ENCODE assay signal across 27 cellular contexts in the genomic region with DNA sequence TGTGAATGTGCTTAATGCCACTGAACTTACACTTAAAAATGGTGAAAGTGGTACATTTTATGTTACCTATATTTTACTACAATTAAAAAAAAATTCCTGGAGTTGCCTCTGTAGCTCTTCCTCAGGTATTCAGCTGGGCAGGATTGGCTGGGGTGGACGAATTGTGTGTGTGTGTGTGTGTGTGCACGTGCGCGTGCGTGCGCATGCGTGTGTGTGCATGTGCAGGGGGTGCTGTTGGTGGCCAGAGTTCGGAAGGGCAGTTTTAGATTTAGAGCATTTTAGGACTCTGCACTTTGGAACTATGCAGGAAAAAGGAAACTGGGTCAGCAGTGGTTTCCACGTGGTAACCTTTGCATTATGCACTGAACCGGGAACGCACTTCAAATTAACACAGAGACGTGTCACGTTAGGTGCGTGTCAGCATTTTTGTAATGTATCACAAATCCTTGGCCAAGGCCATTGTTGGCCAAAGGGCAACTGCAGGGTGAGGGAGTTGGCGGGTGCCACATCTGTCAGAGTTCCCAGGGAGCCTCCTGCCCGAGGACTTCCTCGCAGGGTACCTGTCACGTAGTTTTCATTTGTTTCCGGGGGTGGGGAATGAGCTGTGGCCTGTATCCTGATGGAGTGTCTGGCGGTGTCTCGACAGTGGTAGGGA.
DNase-seq lines count a peak whose midpoint lies in the region; ATAC-seq and TF ChIP-seq lines count a peak whose summit lies in the region.
"Had no signal": no experiment of that assay in that cellular context is flagged by ENCODE, and none has a peak within 500 bp of the region (broad histone marks: within the 10 kb centered on the region; RNA-seq: fewer than 3 reads in every experiment).

No MANE protein-coding gene starts in this region.

- no peaks in the 10 kb centered on the region for H3K4me1 Mint-ChIP-seq in T-helper 17 cell
- H3K4me1 Mint-ChIP-seq: B cell; CD14-positive monocyte; CD8-positive, alpha-beta memory T cell had no signal

- 27 to 32% methylated on average over 14 to 21 of the region's 21 CpGs for WGBS in body of pancreas, 2 donors
- WGBS in liver, result 31% methylated on average over 21 of the region's 21 CpGs

- no peaks in the 10 kb centered on the region for H3K36me3 Mint-ChIP-seq in T-helper 17 cell (ENCODE audit: low read depth)
- H3K36me3 Mint-ChIP-seq: CD14-positive monocyte; CD8-positive, alpha-beta memory T cell had no signal

- peak; percentile 55 to 63 for TF ChIP-seq RAD21 in liver (IDR thresholded peaks at IDR 0.05)

- no peak for TF ChIP-seq POLR2A in body of pancreas (IDR thresholded peaks at IDR 0.05)

- intact Hi-C loops in body of pancreas (cut with DNase I), result no loop called here

- H3K27me3 ChIP-seq in body of pancreas (no peaks in the 10 kb centered on the region), liver (ENCODE audit: control insufficient read depth in 4 of 4, insufficient read depth in 4 of 4, low read length in 3 of 4) (no peaks in the 10 kb centered on the region), skeletal muscle tissue (ENCODE audit: control insufficient read depth in 3 of 3, insufficient read depth in 3 of 3, low read length in 3 of 3) (peaks cover 0 to 39% (median 28%) of the 10 kb centered on the region in 3 donors)

- ATAC-seq in body of pancreas, result peak; percentile 93
- no peak for ATAC-seq in GM21447 (IDR thresholded peaks at IDR 0.05; ENCODE audit: unreplicated experiment)
- no peak for ATAC-seq in T-helper 17 cell
- ATAC-seq: GM12878, PC-3 had no signal

- H3K9me3 ChIP-seq in body of pancreas (no peaks in the 10 kb centered on the region), liver (ENCODE audit: control insufficient read depth in 4 of 4, low read length in 3 of 4) (no peaks in the 10 kb centered on the region), skeletal muscle tissue (ENCODE audit: control insufficient read depth in 3 of 3, low read length in 3 of 3) (no peaks in the 10 kb centered on the region), T-helper 17 cell (ENCODE audit: control insufficient read depth, low read length, poor library complexity, severe bottlenecking) (no peaks in the 10 kb centered on the region)
- H3K9me3 ChIP-seq: SK-N-SH had no signal

- peaks cover 36% of the 10 kb centered on the region for H3K27me3 Mint-ChIP-seq in T-helper 17 cell

- H3K4me3 Mint-ChIP-seq in T-helper 17 cell, result no peak overlapping the region
- H3K4me3 Mint-ChIP-seq: B cell; CD14-positive monocyte; CD8-positive, alpha-beta memory T cell had no signal

- H3K9ac ChIP-seq in liver (ENCODE audit: low read depth in 1 of 2, low read length in 2 of 2), result peak overlapping the region in 1 of 2 donors; percentile 45
- peak overlapping the region in 1 of 3 donors; percentile 20 for H3K9ac ChIP-seq in skeletal muscle tissue (ENCODE audit: low read depth in 1 of 3, low read length in 3 of 3)
- H3K9ac ChIP-seq: SK-N-SH had no signal

- H3K27ac ChIP-seq in body of pancreas (peak overlapping the region in 2 of 4 donors; percentile 61 to 71), liver (ENCODE audit: low read depth in 1 of 2, low read length in 2 of 2) (peak overlapping the region; percentile 79 to 89), skeletal muscle tissue (ENCODE audit: low read depth, low read length) (peak overlapping the region; percentile 75)

- H3K4me3 ChIP-seq in body of pancreas, result no peak overlapping the region
- H3K4me3 ChIP-seq in liver (ENCODE audit: low read depth in 1 of 3, low read length in 3 of 3), result no peak overlapping the region
- H3K4me3 ChIP-seq in skeletal muscle tissue (ENCODE audit: low read length in 3 of 3), result peak overlapping the region in 2 of 3 donors; percentile 19 to 41
- H3K4me3 ChIP-seq: GM12878 had no signal

- peak; percentile 80 to 89 (median 86) for DNase-seq in body of pancreas
- DNase-seq in germinal center (ENCODE audit: low spot score), result no peak
- no peak for DNase-seq in NCI-H2227 treated with DMSO at 0.1 percent for 48 hours (lab: John Stamatoyannopoulos, UW)
- no peak for DNase-seq in T-helper 17 cell
- DNase-seq: CD8-positive, alpha-beta memory T cell; DMS 273 treated with DMSO at 0.1 percent for 48 hours; DMS79; EL; GDM1; HCEC 1CT; Kasumi-1; MV-4-11; NCI-H1105; NCI-H146; NCI-H1930; NCI-H2107; NCI-H446 treated with DMSO at 0.1 percent for 48 hours; NCI-H526; NK-92 treated with Interleukin-12 subunit alpha and Interleukin-12 subunit beta, amount 100 ng/mL, for 24 hours; PC-3; SK-N-SH had no signal

- H3K4me1 ChIP-seq in body of pancreas, result peaks cover 21% of the 10 kb centered on the region
- H3K4me1 ChIP-seq in liver (ENCODE audit: control insufficient read depth in 4 of 4, insufficient read depth in 4 of 4, low read length in 3 of 4), result peaks cover 5 to 37% (median 12%) of the 10 kb centered on the region in 4 donors
- H3K4me1 ChIP-seq in skeletal muscle tissue (ENCODE audit: control insufficient read depth in 3 of 3, insufficient read depth in 3 of 3, low read length in 3 of 3), result peaks cover 4 to 26% (median 21%) of the 10 kb centered on the region in 3 donors

- H3K36me3 ChIP-seq in body of pancreas (replicated peaks in 1 of 2; ENCODE audit: insufficient read depth in 1 of 2, low read depth in 2 of 2) (no peaks in the 10 kb centered on the region), liver (ENCODE audit: control insufficient read depth in 4 of 4, insufficient read depth in 3 of 4, low read depth in 1 of 4, low read length in 3 of 4) (no peaks in the 10 kb centered on the region), skeletal muscle tissue (ENCODE audit: control insufficient read depth in 3 of 3, insufficient read depth in 3 of 3, low read length in 3 of 3) (no peaks in the 10 kb centered on the region)

- no peak for TF ChIP-seq CTCF in body of pancreas (IDR thresholded peaks at IDR 0.05)
- no peak for TF ChIP-seq CTCF in liver (IDR thresholded peaks at IDR 0.05; ENCODE audit: low read depth, low read length, missing input control)

- no peak overlapping the region for H3K27ac Mint-ChIP-seq in T-helper 17 cell
- H3K27ac Mint-ChIP-seq: B cell; CD14-positive monocyte; CD8-positive, alpha-beta memory T cell had no signal

TF ChIP-seq in liver, 16 proteins besides CTCF, POLR2A, EP300 and RAD21 (continues in another document):
- TF ChIP-seq, protein P1, sequence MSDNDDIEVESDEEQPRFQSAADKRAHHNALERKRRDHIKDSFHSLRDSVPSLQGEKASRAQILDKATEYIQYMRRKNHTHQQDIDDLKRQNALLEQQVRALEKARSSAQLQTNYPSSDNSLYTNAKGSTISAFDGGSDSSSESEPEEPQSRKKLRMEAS (IDR thresholded peaks at IDR 0.05), result peak; percentile 99
- TF ChIP-seq RXRA (IDR thresholded peaks at IDR 0.05) (peak; percentile 99), JUND (IDR thresholded peaks at IDR 0.05) (peak; percentile 85 to 90), HNF4A (conservative IDR thresholded peaks at IDR 0.05) (peak; percentile 100), SP1 (IDR thresholded peaks at IDR 0.05) (peak; percentile 100), TAF1 (conservative IDR thresholded peaks at IDR 0.05) (no peak), EGR1 (IDR thresholded peaks at IDR 0.05; ENCODE audit: low read depth in 2 of 2) (peak in 1 of 2 donors; percentile 86), YY1 (IDR thresholded peaks at IDR 0.05) (peak; percentile 76), GABPA (IDR thresholded peaks at IDR 0.05 in 1 of 2, conservative IDR thresholded peaks at IDR 0.05 in 1 of 2) (peak in 1 of 2 donors; percentile 74), HNF4G (IDR thresholded peaks at IDR 0.05) (peak; percentile 100), NR2F2 (IDR thresholded peaks at IDR 0.05) (peak; percentile 65), FOXA1 (IDR thresholded peaks at IDR 0.05) (peak; percentile 64), FOXA2 (IDR thresholded peaks at IDR 0.05) (peak; percentile 75)
- TF ChIP-seq, protein P2, sequence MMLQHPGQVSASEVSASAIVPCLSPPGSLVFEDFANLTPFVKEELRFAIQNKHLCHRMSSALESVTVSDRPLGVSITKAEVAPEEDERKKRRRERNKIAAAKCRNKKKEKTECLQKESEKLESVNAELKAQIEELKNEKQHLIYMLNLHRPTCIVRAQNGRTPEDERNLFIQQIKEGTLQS (IDR thresholded peaks at IDR 0.05), result peak; percentile 85
- TF ChIP-seq, protein P3, sequence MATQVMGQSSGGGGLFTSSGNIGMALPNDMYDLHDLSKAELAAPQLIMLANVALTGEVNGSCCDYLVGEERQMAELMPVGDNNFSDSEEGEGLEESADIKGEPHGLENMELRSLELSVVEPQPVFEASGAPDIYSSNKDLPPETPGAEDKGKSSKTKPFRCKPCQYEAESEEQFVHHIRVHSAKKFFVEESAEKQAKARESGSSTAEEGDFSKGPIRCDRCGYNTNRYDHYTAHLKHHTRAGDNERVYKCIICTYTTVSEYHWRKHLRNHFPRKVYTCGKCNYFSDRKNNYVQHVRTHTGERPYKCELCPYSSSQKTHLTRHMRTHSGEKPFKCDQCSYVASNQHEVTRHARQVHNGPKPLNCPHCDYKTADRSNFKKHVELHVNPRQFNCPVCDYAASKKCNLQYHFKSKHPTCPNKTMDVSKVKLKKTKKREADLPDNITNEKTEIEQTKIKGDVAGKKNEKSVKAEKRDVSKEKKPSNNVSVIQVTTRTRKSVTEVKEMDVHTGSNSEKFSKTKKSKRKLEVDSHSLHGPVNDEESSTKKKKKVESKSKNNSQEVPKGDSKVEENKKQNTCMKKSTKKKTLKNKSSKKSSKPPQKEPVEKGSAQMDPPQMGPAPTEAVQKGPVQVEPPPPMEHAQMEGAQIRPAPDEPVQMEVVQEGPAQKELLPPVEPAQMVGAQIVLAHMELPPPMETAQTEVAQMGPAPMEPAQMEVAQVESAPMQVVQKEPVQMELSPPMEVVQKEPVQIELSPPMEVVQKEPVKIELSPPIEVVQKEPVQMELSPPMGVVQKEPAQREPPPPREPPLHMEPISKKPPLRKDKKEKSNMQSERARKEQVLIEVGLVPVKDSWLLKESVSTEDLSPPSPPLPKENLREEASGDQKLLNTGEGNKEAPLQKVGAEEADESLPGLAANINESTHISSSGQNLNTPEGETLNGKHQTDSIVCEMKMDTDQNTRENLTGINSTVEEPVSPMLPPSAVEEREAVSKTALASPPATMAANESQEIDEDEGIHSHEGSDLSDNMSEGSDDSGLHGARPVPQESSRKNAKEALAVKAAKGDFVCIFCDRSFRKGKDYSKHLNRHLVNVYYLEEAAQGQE (IDR thresholded peaks at IDR 0.05), result peak; percentile 88

Comparison
In these comparisons a context has a peak if more than half of its experiments do, and no peak if none do; other contexts are left out.
1. DNase-seq: peak in body of pancreas (4 of 4); none in germinal center (single experiment), NCI-H2227 treated with DMSO at 0.1 percent for 48 hours (single experiment) and T-helper 17 cell (0 of 3).
2. H3K4me3 ChIP-seq: peak in skeletal muscle tissue (2 of 3); none in body of pancreas (0 of 2) and liver (0 of 3).